ENCODE assay signal across 20 cellular contexts in genomic region chr11:22536036-22536435, GRCh38.
DNase-seq lines count a peak whose midpoint lies in the region; ATAC-seq and TF ChIP-seq lines count a peak whose summit lies in the region.
"Had no signal": no experiment of that assay in that cellular context is flagged by ENCODE, and none has a peak within 500 bp of the region (broad histone marks: within the 10 kb centered on the region; RNA-seq: fewer than 3 reads in every experiment).

No MANE protein-coding gene starts in this region.

- TF ChIP-seq CTCF in AG10803 (conservative IDR thresholded peaks at IDR 0.05; ENCODE audit: low read length) (no peak), PC-9 (conservative IDR thresholded peaks at IDR 0.05) (no peak)

- no peak overlapping the region for H2AFZ ChIP-seq in PC-9

- H3K4me2 ChIP-seq in PC-9 = no peak overlapping the region

- ATAC-seq in Right ventricle myocardium inferior = no peak
- ATAC-seq in sciatic nerve = no peak
- ATAC-seq: GM12878, SK-N-SH treated with all-trans-retinoic acid at 6 μM for 48 hours had no signal

- H3K27me3 ChIP-seq in PC-9 (ENCODE audit: insufficient read depth, low read depth) = no peaks in the 10 kb centered on the region

- no peaks in the 10 kb centered on the region for H4K20me1 ChIP-seq in PC-9 (ENCODE audit: insufficient read depth)

- DNase-seq in AG10803 (ENCODE audit: low read depth) (peak; percentile 30), HCEC 1CT (peak; percentile 1), astrocyte of the hippocampus (ENCODE audit: low read depth, low spot score) (peak; percentile 21), iris pigment epithelial cell (ENCODE audit: low read depth) (peak; percentile 31), PC-9 (no peak), Right ventricle myocardium inferior (ENCODE audit: missing footprints) (no peak), sciatic nerve (ENCODE audit: low spot score) (no peak)
- DNase-seq: DMS79, H7, HFFc6, KBM-7, MV-4-11, NCI-H1105 treated with DMSO at 0.1 percent for 48 hours, NCI-H1694, NCI-H2081, NCI-H2171, NCI-H524 treated with DMSO at 0.1 percent for 48 hours, RPMI8226 had no signal

- POLR2A ChIA-PET in PC-9 (lab: Charles Lee; ENCODE audit: unreplicated experiment) = no interaction called here

- H3K9me2 ChIP-seq in PC-9 (ENCODE audit: insufficient read depth) = no peaks in the 10 kb centered on the region

- H3K36me3 ChIP-seq in PC-9 (ENCODE audit: low read depth) = no peaks in the 10 kb centered on the region

- no peak overlapping the region for H3K27ac ChIP-seq in PC-9

- no peaks in the 10 kb centered on the region for H3K4me1 ChIP-seq in PC-9 (replicated peaks; ENCODE audit: insufficient read depth)

- no peaks in the 10 kb centered on the region for H3F3A ChIP-seq in PC-9 (ENCODE audit: insufficient read depth, low read depth)

- no peak overlapping the region for H3K4me3 ChIP-seq in AG10803 (ENCODE audit: low read length)
- H3K4me3 ChIP-seq in PC-9 = no peak overlapping the region
- H3K4me3 ChIP-seq: GM12878 had no signal

- H3K79me2 ChIP-seq in PC-9 (ENCODE audit: low read depth) = no peaks in the 10 kb centered on the region

- H3K9me3 ChIP-seq in PC-9 (ENCODE audit: insufficient read depth, low read depth) = no peaks in the 10 kb centered on the region

- intact Hi-C loops in PC-9 (cut with micrococcal nuclease; ENCODE audit: unreplicated experiment) (no loop called here), Right ventricle myocardium inferior (cut with DNase I) (loop anchor here (10.0 kb wide), 1 partner anchor 201 kb away; the partner anchor contains the start of gene SLC17A6), sciatic nerve (cut with DNase I) (no loop called here)

- CTCF ChIA-PET in PC-9 (lab: Charles Lee) = no interaction called here

- no TSS peak for BruUV-seq in PC-9 (replicated peaks; lab: Mats Ljungman, UMichigan)

Comparison
In these comparisons a context has a peak if more than half of its experiments do, and no peak if none do; other contexts are left out.
1. DNase-seq: peak in AG10803 (single experiment), HCEC 1CT (single experiment), astrocyte of the hippocampus (single experiment) and iris pigment epithelial cell (single experiment); none in PC-9 (0 of 2), Right ventricle myocardium inferior (single experiment) and sciatic nerve (single experiment).